26 cellular contexts compared by ENCODE assay signal in the genomic region with DNA sequence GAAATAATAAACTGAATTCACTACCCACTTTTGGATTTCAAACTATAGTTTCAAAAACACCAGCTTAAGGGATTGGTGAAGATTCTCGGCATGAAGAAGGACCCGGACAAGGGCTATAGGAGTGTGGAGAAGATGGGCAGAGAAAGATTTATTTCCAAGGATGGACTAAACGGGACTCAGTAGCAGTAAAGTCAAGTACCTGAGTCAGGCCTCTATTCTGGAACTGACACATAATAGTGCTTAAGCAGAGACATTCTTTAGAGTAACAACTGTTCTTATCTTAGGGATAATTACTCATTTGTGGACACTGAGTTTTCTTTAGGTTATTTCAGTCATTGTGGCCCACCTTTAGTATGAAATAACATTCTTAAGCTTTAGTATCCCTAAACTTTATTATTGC.
"Had no signal": no experiment of that assay in that cellular context is flagged by ENCODE, and none has a peak within 500 bp of the region (broad histone marks: within the 10 kb centered on the region; RNA-seq: fewer than 3 reads in every experiment).

No MANE protein-coding gene starts in this region.

- H3K9me3 ChIP-seq: neutrophil, pancreas, prostate gland, right lobe of liver, sigmoid colon, spleen, stomach, thoracic aorta, thyroid gland, tibial nerve, upper lobe of left lung, uterus had no signal

- H3K27me3 ChIP-seq: pancreas, right lobe of liver, sigmoid colon, stomach, thyroid gland, tibial nerve, upper lobe of left lung, uterus had no signal

- H3K4me1 ChIP-seq: pancreas, right lobe of liver, sigmoid colon, spleen, stomach, thyroid gland, upper lobe of left lung, uterus had no signal

- H3K27ac ChIP-seq: neutrophil, pancreas, prostate gland, right lobe of liver, sigmoid colon, skin epidermis, spleen, stomach, thoracic aorta, thyroid gland, tibial nerve, upper lobe of left lung, uterus had no signal

- FAIRE-seq: pancreas had no signal

- H3K4me3 ChIP-seq: pancreas, prostate gland, right lobe of liver, sigmoid colon, skin epidermis, smooth muscle cell, spleen, stomach, thoracic aorta, thyroid gland, tibial nerve, upper lobe of left lung, uterus had no signal

- DNase-seq: naive thymus-derived CD4-positive, alpha-beta T cell; natural killer cell; nucleus accumbens; pancreas; right cardiac atrium; right lobe of liver; sigmoid colon; spleen; stimulated activated CD4-positive, alpha-beta T cell treated with anti-CD3 and anti-CD28 coated beads, Interleukin-12 subunit alpha, Interleukin-12 subunit beta, amount 100 ng/mL, for 4 hours; stimulated activated CD4-positive, alpha-beta T cell treated with anti-CD3 and anti-CD28 coated beads, Interleukin-1b, Interleukin-23, amount 100 ng/mL, for 48 hours; stimulated activated CD4-positive, alpha-beta T cell treated with anti-CD3 and anti-CD28 coated beads, Interleukin-4, amount 100 ng/mL, for 1 hour; stimulated activated CD4-positive, alpha-beta T cell treated with anti-CD3 and anti-CD28 coated beads, Interleukin-4, amount 100 ng/mL, for 4 hours; stimulated activated CD8-positive, alpha-beta memory T cell treated with anti-CD3 and anti-CD28 coated beads, Interleukin-4, amount 100 ng/mL, for 48 hours; stimulated activated naive CD4-positive, alpha-beta T cell treated with Interleukin-2 at 50 U/mL for 16 hours; stomach; thyroid gland; trophoblast cell; upper lobe of left lung; uterus had no signal

- H3K36me3 ChIP-seq: neutrophil, pancreas, prostate gland, right lobe of liver, sigmoid colon, spleen, stomach, thoracic aorta, thyroid gland, tibial nerve, upper lobe of left lung, uterus had no signal

- ATAC-seq: naive thymus-derived CD4-positive, alpha-beta T cell; natural killer cell; pancreas; right cardiac atrium; right lobe of liver; stimulated activated memory B cell treated with anti-CD40 and anti-IgM and Interleukin-4, amounts not matched to agents 10 μg/mL and 1 μg/mL and 100 μg/mL, for 72 hours had no signal
